28 cellular contexts compared by ENCODE assay signal in the genomic region with DNA sequence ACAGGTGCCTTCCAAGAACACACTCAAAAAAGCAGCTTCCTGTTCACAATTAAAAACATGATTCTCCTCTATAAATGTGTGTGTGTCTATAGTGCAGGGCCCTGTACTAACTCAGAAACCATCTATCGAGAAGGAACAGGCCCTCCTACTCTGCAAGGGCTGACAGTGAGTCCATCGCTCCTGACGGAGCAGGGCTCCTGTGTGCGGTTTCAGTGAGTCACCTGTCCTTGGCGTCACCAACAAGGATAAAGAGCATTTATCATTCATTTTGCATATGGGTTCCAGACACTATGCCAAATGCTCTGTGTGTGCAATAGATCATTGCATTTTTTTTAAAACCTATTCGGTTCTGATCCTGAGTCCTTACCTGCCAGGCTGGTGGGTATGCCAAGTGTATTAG.
DNase-seq lines count a peak whose midpoint lies in the region; ATAC-seq and TF ChIP-seq lines count a peak whose summit lies in the region.
"Had no signal": no experiment of that assay in that cellular context is flagged by ENCODE, and none has a peak within 500 bp of the region (broad histone marks: within the 10 kb centered on the region; RNA-seq: fewer than 3 reads in every experiment).

No MANE protein-coding gene starts in this region.

- DNase-seq in DMS53 (lab: John Stamatoyannopoulos, UW) (peak; percentile 39), DMS53 treated with DMSO at 0.1 percent for 48 hours (lab: John Stamatoyannopoulos, UW; ENCODE audit: unreplicated experiment) (no peak), SW480 (ENCODE audit: low spot score) (peak; percentile 34), mesenteric fat pad (ENCODE audit: low spot score) (peak; percentile 14), vagina (ENCODE audit: extremely low spot score in 2 of 2) (no peak)
- DNase-seq: activated CD4-positive, alpha-beta T cell treated with anti-CD3 and anti-CD28 coated beads, Interleukin-2, amount 10 ng/mL, durations not matched to agents 7 days and 5 days; activated naive CD8-positive, alpha-beta T cell treated with anti-CD3 and anti-CD28 coated beads, Interleukin-2, amount 50 U/mL, for 24 hours; activated T-cell treated with anti-CD3 and anti-CD28 coated beads, Interleukin-2, amount 50 U/mL, for 4 hours; effector CD8-positive, alpha-beta T cell; EL; H7; MG63; NCI-H1105 treated with DMSO at 0.1 percent for 48 hours; NCI-H2029; NCI-H345; pancreas; SHP77; stimulated activated CD4-positive, alpha-beta T cell treated with anti-CD3 and anti-CD28 coated beads, Interleukin-4, amount 100 ng/mL, for 1 hour; substantia nigra; T1000; upper lobe of left lung had no signal

- no peak for TF ChIP-seq CTCF in vagina (IDR thresholded peaks at IDR 0.05)

- peaks cover 35% of the 10 kb centered on the region for H3K4me1 ChIP-seq in vagina
- H3K4me1 ChIP-seq: pancreas had no signal

- no peak overlapping the region for H3K4me3 ChIP-seq in vagina
- H3K4me3 ChIP-seq: MG63, pancreas, right atrium auricular region, upper lobe of left lung had no signal

- ATAC-seq in HG02870 (IDR thresholded peaks at IDR 0.05; ENCODE audit: unreplicated experiment) (no peak), GM21526 (IDR thresholded peaks at IDR 0.05; ENCODE audit: low FRiP score, unreplicated experiment) (no peak), GM21723 (IDR thresholded peaks at IDR 0.05; ENCODE audit: unreplicated experiment) (no peak)
- ATAC-seq: activated naive CD8-positive, alpha-beta T cell treated with anti-CD3 and anti-CD28 coated beads, Interleukin-2, amount 50 U/mL, for 24 hours; activated T-cell treated with anti-CD3 and anti-CD28 coated beads, Interleukin-2, amount 50 U/mL, for 4 hours; stimulated activated memory B cell treated with anti-CD40 and anti-IgM and Interleukin-4, amounts not matched to agents 10 μg/mL and 1 μg/mL and 100 μg/mL, for 72 hours; WTC11 had no signal

- no peaks in the 10 kb centered on the region for H3K27me3 ChIP-seq in vagina
- H3K27me3 ChIP-seq: MG63, pancreas, right atrium auricular region, upper lobe of left lung had no signal

- H3K36me3 ChIP-seq in vagina, result no peaks in the 10 kb centered on the region
- H3K36me3 ChIP-seq: MG63, pancreas, upper lobe of left lung had no signal

- no peak for TF ChIP-seq POLR2A in vagina (IDR thresholded peaks at IDR 0.05)

- intact Hi-C loops in vagina (cut with DNase I), result loop anchor here (10.0 kb wide), 1 partner anchor 122 kb away; no protein-coding TSS in a partner anchor

- no peaks in the 10 kb centered on the region for H3K9me3 ChIP-seq in vagina
- H3K9me3 ChIP-seq: MG63, pancreas, right atrium auricular region, upper lobe of left lung had no signal

- H3K27ac ChIP-seq in vagina, result peak overlapping the region; percentile 22
- H3K27ac ChIP-seq: 22Rv1, pancreas had no signal

Comparison
In these comparisons a context has a peak if more than half of its experiments do, and no peak if none do; other contexts are left out.
1. DNase-seq: peak in DMS53 (single experiment), SW480 (single experiment) and mesenteric fat pad (single experiment); none in DMS53 treated with DMSO at 0.1 percent for 48 hours (single experiment) and vagina (0 of 2).